In the genomic region with DNA sequence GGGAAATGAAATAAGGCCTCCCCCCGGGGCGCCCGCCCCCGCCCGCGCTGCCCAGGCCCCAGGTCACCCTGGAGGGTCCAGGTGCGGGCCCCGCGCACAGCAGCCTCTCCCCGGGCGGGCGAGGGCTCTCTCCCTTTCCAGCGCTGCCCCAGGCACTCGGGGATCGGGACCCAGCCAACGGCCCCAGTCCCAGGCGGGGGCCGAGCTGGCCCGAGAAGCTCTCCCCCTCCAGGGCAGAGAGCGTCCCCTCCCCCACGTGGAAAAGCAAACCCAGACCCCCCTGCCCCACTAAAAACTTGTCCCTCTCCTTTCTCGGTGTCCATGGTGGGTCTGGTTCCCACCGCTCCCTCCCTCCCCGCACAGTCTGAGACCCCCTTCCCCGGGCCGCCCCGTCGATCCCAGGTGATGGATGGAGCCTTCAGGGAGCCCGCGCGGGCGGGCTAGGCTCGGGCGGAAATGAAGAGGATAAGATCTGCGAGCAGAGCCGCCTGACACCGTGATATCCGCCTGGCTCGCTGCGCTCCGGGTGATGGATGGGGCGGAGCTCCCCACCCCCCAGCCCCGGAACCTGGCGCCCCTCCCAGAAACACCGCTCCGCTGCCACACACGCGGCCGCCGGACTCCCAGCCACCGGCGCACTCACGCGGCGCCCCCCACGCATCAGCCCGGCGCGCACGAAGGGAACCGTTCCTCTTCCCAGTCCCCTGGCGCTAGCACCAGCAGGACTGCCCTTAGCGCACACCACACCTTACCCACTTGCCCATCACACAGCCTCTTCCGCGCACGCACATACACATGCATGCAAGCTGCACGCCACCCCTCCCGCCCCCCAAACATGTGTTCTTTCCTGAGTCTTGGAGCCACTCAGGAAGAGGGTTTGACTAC, we compare ENCODE assay signal across 1 cellular context.
TF ChIP-seq lines count a peak whose summit lies in the region.

No MANE protein-coding gene starts in this region.

TF ChIP-seq in K562, 482 proteins besides CTCF, POLR2A, EP300 and RAD21 (continued from another document and continues in another):
- TF ChIP-seq RCOR1 (IDR thresholded peaks at IDR 0.05; ENCODE audit: borderline replicate concordance in 1 of 2, low read depth in 2 of 2, low read length in 2 of 2) = 0 out of 4 replicates have a peak, but pooled peaks of 1 of the 2 experiments have one; percentile 30
- no peak for TF ChIP-seq ELK3 (CRISPR knock-in tag; IDR thresholded peaks at IDR 0.05)
- TF ChIP-seq ZBTB5 (IDR thresholded peaks at IDR 0.05) = no peak
- TF ChIP-seq ZFX (CRISPR knock-in tag; IDR thresholded peaks at IDR 0.05) = no peak
- TF ChIP-seq HMGN3 (IDR thresholded peaks at IDR 0.05; ENCODE audit: borderline replicate concordance, extremely low read depth, insufficient read length, low read depth, low read length) = peak; percentile 47
- TF ChIP-seq MAZ (CRISPR knock-in tag; conservative IDR thresholded peaks at IDR 0.05 in 1 of 2, IDR thresholded peaks at IDR 0.05 in 1 of 2) = peak in 1 of 2 experiments; percentile 49; a peak in 2 of 4 replicates
- TF ChIP-seq ZNF695 (CRISPR knock-in tag; IDR thresholded peaks at IDR 0.05) = no peak
- no peak for TF ChIP-seq HDAC2 (IDR thresholded peaks at IDR 0.05)
- TF ChIP-seq CXXC5 (CRISPR knock-in tag; IDR thresholded peaks at IDR 0.05) = peak; percentile 92
- no peak for TF ChIP-seq SAFB (IDR thresholded peaks at IDR 0.05; ENCODE audit: borderline replicate concordance, low read depth, low read length)
- TF ChIP-seq, protein P1, sequence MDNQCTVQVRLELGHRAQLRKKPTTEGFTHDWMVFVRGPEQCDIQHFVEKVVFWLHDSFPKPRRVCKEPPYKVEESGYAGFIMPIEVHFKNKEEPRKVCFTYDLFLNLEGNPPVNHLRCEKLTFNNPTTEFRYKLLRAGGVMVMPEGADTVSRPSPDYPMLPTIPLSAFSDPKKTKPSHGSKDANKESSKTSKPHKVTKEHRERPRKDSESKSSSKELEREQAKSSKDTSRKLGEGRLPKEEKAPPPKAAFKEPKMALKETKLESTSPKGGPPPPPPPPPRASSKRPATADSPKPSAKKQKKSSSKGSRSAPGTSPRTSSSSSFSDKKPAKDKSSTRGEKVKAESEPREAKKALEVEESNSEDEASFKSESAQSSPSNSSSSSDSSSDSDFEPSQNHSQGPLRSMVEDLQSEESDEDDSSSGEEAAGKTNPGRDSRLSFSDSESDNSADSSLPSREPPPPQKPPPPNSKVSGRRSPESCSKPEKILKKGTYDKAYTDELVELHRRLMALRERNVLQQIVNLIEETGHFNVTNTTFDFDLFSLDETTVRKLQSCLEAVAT (IDR thresholded peaks at IDR 0.05) = no peak
- no peak for TF ChIP-seq ZNF589 (CRISPR knock-in tag; IDR thresholded peaks at IDR 0.05; ENCODE audit: low read depth)
- TF ChIP-seq CHD4 (IDR thresholded peaks at IDR 0.05; ENCODE audit: insufficient read depth, insufficient replicate concordance, low read depth, low read length, poor library complexity, severe bottlenecking) = no peak
- TF ChIP-seq TFAM (CRISPR knock-in tag; conservative IDR thresholded peaks at IDR 0.05) = no peak
- TF ChIP-seq, protein P2, sequence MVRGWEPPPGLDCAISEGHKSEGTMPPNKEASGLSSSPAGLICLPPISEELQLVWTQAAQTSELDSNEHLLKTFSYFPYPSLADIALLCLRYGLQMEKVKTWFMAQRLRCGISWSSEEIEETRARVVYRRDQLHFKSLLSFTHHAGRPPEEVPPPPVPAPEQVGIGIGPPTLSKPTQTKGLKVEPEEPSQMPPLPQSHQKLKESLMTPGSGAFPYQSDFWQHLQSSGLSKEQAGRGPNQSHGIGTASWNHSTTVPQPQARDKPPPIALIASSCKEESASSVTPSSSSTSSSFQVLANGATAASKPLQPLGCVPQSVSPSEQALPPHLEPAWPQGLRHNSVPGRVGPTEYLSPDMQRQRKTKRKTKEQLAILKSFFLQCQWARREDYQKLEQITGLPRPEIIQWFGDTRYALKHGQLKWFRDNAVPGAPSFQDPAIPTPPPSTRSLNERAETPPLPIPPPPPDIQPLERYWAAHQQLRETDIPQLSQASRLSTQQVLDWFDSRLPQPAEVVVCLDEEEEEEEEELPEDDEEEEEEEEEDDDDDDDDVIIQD (CRISPR knock-in tag; IDR thresholded peaks at IDR 0.05) = no peak
- peak; percentile 68 for TF ChIP-seq GABPA (tag; conservative IDR thresholded peaks at IDR 0.05; ENCODE audit: low read depth)
- peak; percentile 73; the same call in 1 of the 2 replicates for TF ChIP-seq NCOA6 (IDR thresholded peaks at IDR 0.05)
- TF ChIP-seq ETV1 (tag; conservative IDR thresholded peaks at IDR 0.05; ENCODE audit: low read depth) = peak; percentile 78
- no peak for TF ChIP-seq DLX4 (CRISPR knock-in tag; IDR thresholded peaks at IDR 0.05)
- no peak for TF ChIP-seq XRCC4 (IDR thresholded peaks at IDR 0.05; ENCODE audit: extremely low read depth, insufficient read depth, insufficient read length)
- no peak for TF ChIP-seq YBX1 (IDR thresholded peaks at IDR 0.05)
- TF ChIP-seq, protein P3, sequence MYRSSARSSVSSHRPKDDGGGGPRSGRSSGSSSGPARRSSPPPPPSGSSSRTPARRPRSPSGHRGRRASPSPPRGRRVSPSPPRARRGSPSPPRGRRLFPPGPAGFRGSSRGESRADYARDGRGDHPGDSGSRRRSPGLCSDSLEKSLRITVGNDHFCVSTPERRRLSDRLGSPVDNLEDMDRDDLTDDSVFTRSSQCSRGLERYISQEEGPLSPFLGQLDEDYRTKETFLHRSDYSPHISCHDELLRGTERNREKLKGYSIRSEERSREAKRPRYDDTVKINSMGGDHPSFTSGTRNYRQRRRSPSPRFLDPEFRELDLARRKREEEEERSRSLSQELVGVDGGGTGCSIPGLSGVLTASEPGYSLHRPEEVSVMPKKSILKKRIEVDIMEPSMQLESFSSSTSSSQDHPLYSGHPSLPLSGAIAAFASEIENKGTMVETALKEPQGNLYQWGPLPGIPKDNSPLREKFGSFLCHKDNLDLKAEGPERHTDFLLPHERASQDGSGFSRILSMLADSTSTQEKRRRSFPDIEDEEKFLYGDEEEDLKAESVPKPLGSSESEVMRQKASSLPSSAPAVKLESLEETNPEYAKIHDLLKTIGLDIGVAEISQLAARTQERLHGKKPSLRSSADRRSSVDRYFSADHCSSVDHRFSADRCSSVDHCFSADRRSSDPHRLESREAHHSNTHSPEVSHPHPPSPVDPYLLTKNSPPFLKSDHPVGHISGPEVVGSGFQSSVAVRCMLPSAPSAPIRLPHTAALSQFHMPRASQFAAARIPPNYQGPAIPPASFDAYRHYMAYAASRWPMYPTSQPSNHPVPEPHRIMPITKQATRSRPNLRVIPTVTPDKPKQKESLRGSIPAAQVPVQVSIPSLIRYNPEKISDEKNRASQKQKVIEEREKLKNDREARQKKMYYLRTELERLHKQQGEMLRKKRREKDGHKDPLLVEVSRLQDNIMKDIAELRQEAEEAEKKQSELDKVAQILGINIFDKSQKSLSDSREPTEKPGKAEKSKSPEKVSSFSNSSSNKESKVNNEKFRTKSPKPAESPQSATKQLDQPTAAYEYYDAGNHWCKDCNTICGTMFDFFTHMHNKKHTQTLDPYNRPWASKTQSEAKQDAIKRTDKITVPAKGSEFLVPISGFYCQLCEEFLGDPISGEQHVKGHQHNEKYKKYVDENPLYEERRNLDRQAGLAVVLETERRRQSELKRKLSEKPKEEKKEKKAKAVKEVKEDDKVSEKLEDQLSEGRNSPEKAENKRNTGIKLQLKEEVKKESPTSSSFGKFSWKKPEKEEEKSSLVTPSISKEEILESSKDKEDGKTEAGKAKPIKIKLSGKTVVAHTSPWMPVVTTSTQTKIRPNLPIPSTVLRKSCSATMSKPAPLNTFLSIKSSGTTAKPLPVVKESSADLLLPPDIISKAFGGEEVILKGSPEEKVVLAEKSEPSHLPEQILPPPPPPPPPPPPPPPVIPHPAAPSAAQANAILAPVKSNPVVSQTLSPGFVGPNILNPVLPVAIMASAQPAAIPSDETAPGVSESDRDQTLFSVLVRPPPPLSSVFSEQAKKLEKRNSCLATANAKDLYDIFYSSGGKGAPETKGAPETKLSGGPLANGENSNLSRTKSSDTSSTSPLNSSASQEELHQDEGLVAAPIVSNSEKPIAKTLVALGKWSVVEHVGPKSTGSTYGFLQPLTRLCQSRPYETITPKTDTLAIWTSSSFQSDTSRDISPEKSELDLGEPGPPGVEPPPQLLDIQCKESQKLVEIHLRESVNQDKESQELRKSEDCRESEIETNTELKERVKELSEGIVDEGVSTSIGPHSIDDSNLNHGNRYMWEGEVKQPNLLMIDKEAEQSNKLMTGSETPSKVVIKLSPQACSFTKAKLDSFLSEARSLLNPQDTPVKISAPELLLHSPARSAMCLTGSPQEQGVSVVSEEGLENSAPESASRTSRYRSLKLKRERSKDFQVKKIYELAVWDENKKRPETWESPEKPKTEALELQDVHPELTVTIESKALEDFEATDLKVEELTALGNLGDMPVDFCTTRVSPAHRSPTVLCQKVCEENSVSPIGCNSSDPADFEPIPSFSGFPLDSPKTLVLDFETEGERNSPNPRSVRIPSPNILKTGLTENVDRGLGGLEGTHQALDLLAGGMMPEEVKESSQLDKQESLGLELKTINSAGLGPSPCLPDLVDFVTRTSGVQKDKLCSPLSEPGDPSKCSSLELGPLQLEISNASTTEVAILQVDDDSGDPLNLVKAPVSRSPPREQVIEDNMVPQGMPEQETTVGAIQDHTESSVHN (IDR thresholded peaks at IDR 0.05; ENCODE audit: borderline replicate concordance in 1 of 2, low read depth in 1 of 2) = no peak
- no peak for TF ChIP-seq U2AF1 (optimal IDR thresholded peaks at IDR 0.05; ENCODE audit: low read depth, low read length)
- no peak for TF ChIP-seq ZNF785 (CRISPR knock-in tag; IDR thresholded peaks at IDR 0.05)
- peak; percentile 72 for TF ChIP-seq RBFOX2 (IDR thresholded peaks at IDR 0.05; ENCODE audit: low read depth, low read length)
- TF ChIP-seq FOXJ2 (tag; IDR thresholded peaks at IDR 0.05) = no peak
- TF ChIP-seq CEBPG (CRISPR knock-in tag; IDR thresholded peaks at IDR 0.05) = no peak
- TF ChIP-seq CEBPG (tag; conservative IDR thresholded peaks at IDR 0.05 in 1 of 2, IDR thresholded peaks at IDR 0.05 in 1 of 2) = no peak
- no peak for TF ChIP-seq RFX5 (IDR thresholded peaks at IDR 0.05; ENCODE audit: low read depth, low read length)
- no peak for TF ChIP-seq NEUROD1 (IDR thresholded peaks at IDR 0.05; ENCODE audit: borderline replicate concordance, low read depth, low read length, partially characterized antibody)
- TF ChIP-seq TEAD1 (CRISPR knock-in tag; IDR thresholded peaks at IDR 0.05) = no peak
- TF ChIP-seq, protein P4, sequence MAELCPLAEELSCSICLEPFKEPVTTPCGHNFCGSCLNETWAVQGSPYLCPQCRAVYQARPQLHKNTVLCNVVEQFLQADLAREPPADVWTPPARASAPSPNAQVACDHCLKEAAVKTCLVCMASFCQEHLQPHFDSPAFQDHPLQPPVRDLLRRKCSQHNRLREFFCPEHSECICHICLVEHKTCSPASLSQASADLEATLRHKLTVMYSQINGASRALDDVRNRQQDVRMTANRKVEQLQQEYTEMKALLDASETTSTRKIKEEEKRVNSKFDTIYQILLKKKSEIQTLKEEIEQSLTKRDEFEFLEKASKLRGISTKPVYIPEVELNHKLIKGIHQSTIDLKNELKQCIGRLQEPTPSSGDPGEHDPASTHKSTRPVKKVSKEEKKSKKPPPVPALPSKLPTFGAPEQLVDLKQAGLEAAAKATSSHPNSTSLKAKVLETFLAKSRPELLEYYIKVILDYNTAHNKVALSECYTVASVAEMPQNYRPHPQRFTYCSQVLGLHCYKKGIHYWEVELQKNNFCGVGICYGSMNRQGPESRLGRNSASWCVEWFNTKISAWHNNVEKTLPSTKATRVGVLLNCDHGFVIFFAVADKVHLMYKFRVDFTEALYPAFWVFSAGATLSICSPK (IDR thresholded peaks at IDR 0.05; ENCODE audit: borderline replicate concordance) = no peak
- TF ChIP-seq, protein P5, sequence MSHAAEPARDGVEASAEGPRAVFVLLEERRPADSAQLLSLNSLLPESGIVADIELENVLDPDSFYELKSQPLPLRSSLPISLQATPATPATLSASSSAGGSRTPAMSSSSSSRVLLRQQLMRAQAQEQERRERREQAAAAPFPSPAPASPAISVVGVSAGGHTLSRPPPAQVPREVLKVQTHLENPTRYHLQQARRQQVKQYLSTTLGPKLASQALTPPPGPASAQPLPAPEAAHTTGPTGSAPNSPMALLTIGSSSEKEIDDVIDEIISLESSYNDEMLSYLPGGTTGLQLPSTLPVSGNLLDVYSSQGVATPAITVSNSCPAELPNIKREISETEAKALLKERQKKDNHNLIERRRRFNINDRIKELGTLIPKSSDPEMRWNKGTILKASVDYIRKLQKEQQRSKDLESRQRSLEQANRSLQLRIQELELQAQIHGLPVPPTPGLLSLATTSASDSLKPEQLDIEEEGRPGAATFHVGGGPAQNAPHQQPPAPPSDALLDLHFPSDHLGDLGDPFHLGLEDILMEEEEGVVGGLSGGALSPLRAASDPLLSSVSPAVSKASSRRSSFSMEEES (CRISPR knock-in tag; IDR thresholded peaks at IDR 0.05) = no peak
- no peak for TF ChIP-seq NFRKB (IDR thresholded peaks at IDR 0.05; ENCODE audit: low read depth)
- TF ChIP-seq JUN (IDR thresholded peaks at IDR 0.05; ENCODE audit: borderline replicate concordance, low read depth, low read length) = no peak
- no peak for TF ChIP-seq JUN (CRISPR knock-in tag; IDR thresholded peaks at IDR 0.05; ENCODE audit: borderline replicate concordance)
- TF ChIP-seq RBM15 (IDR thresholded peaks at IDR 0.05; ENCODE audit: insufficient read depth, low read length) = no peak
- TF ChIP-seq NR2C2 (CRISPR knock-in tag; IDR thresholded peaks at IDR 0.05) = no peak
- 0 out of 2 replicates have a peak, but pooled peaks have one; percentile 34 for TF ChIP-seq NR2C2 (tag; IDR thresholded peaks at IDR 0.05)
- TF ChIP-seq FOXK2 (conservative IDR thresholded peaks at IDR 0.05 in 1 of 2, IDR thresholded peaks at IDR 0.05 in 1 of 2; ENCODE audit: low read depth in 2 of 2) = no peak
